In the genomic region with DNA sequence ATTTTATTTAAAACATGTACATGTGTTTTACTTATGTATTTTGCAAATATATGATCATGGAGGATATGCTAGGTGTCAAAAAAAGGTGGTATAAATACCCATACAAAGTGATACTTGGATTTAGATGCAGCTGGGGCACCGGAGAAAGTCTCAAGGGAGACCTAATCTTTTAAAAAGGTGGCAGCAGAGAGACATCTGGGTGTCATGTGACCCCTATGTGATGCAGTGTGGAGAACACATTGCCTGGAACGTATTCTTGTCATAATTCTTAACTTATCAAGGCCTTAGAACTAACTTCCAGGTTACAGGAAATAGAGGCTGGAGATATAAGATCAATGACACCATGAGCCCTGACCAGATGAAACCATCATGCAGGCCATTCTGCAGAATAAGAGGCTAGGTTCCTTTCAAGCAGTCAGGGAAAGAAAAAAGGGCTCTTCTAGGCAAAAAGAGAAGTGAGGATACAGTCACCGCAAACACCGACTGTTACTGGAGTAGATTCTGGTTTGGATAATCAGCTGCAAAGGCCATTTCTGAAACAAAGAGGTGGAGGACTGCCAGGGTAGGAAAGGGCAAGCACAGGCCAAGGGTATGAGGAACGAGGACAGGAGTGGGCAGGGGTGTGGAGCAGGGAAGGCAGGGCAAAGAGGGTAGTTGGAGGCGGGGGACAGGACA, we compare ENCODE assay signal across 24 cellular contexts.
DNase-seq lines count a peak whose midpoint lies in the region; ATAC-seq and TF ChIP-seq lines count a peak whose summit lies in the region.
"Had no signal": no experiment of that assay in that cellular context is flagged by ENCODE, and none has a peak within 500 bp of the region (broad histone marks: within the 10 kb centered on the region; RNA-seq: fewer than 3 reads in every experiment).

No MANE protein-coding gene starts in this region.

- H3K4me3 ChIP-seq in uterus (no peak overlapping the region), vagina (no peak overlapping the region)
- H3K4me3 ChIP-seq: A549, body of pancreas, lung had no signal

- peak overlapping the region; percentile 62 for H3K27ac Mint-ChIP-seq in activated T-cell treated with anti-CD3 and anti-CD28 coated beads, Interleukin-2, amount 50 U/mL, for 24 hours
- H3K27ac Mint-ChIP-seq in activated T-helper 17 cell treated with anti-CD3 and anti-CD28 coated beads, Interleukin-2, amount 50 U/mL, for 72 hours, result peak overlapping the region; percentile 85
- H3K27ac Mint-ChIP-seq in naive thymus-derived CD8-positive, alpha-beta T cell, result peak overlapping the region in 7 of 10 donors; percentile 32 to 90 (median 56)

- H3K36me3 ChIP-seq in uterus (no peaks in the 10 kb centered on the region), vagina (no peaks in the 10 kb centered on the region)

- H3K36me3 Mint-ChIP-seq in activated T-cell treated with anti-CD3 and anti-CD28 coated beads, Interleukin-2, amount 50 U/mL, for 24 hours (ENCODE audit: low read depth), result peaks cover 97% of the 10 kb centered on the region
- peaks cover 52% of the 10 kb centered on the region for H3K36me3 Mint-ChIP-seq in activated T-cell treated with anti-CD3 and anti-CD28 coated beads, Interleukin-2, amount 50 U/mL, for 4 hours (ENCODE audit: insufficient read depth)
- H3K36me3 Mint-ChIP-seq in activated T-helper 17 cell treated with anti-CD3 and anti-CD28 coated beads, Interleukin-2, amount 50 U/mL, for 72 hours (ENCODE audit: low read depth), result peaks cover 99% of the 10 kb centered on the region
- peaks cover 0 to 77% (median 34%) of the 10 kb centered on the region in 3 donors for H3K36me3 Mint-ChIP-seq in naive thymus-derived CD8-positive, alpha-beta T cell

- H3K4me3 Mint-ChIP-seq in activated T-cell treated with anti-CD3 and anti-CD28 coated beads, Interleukin-2, amount 50 U/mL, for 24 hours, result no peak overlapping the region
- no peak overlapping the region for H3K4me3 Mint-ChIP-seq in activated T-cell treated with anti-CD3 and anti-CD28 coated beads, Interleukin-2, amount 50 U/mL, for 4 hours
- H3K4me3 Mint-ChIP-seq in activated T-helper 17 cell treated with anti-CD3 and anti-CD28 coated beads, Interleukin-2, amount 50 U/mL, for 72 hours, result no peak overlapping the region
- H3K4me3 Mint-ChIP-seq in naive thymus-derived CD8-positive, alpha-beta T cell, result peak overlapping the region in 2 of 10 donors; percentile 20 to 41

- no peak overlapping the region for H3K27ac ChIP-seq in uterus
- no peak overlapping the region for H3K27ac ChIP-seq in vagina
- H3K27ac ChIP-seq: A549, body of pancreas, HL-60 had no signal

- no peaks in the 10 kb centered on the region for H3K9me3 Mint-ChIP-seq in activated T-cell treated with anti-CD3 and anti-CD28 coated beads, Interleukin-2, amount 50 U/mL, for 24 hours
- no peaks in the 10 kb centered on the region for H3K9me3 Mint-ChIP-seq in activated T-cell treated with anti-CD3 and anti-CD28 coated beads, Interleukin-2, amount 50 U/mL, for 4 hours
- H3K9me3 Mint-ChIP-seq in activated T-helper 17 cell treated with anti-CD3 and anti-CD28 coated beads, Interleukin-2, amount 50 U/mL, for 72 hours, result no peaks in the 10 kb centered on the region
- peaks cover 0 to 1% (median 0%) of the 10 kb centered on the region in 9 donors for H3K9me3 Mint-ChIP-seq in naive thymus-derived CD8-positive, alpha-beta T cell

- POLR2A ChIA-PET in naive thymus-derived CD8-positive, alpha-beta T cell (lab: Charles Lee), result no interaction called here

- H3K27me3 Mint-ChIP-seq in activated T-cell treated with anti-CD3 and anti-CD28 coated beads, Interleukin-2, amount 50 U/mL, for 24 hours, result no peaks in the 10 kb centered on the region
- no peaks in the 10 kb centered on the region for H3K27me3 Mint-ChIP-seq in activated T-cell treated with anti-CD3 and anti-CD28 coated beads, Interleukin-2, amount 50 U/mL, for 4 hours (ENCODE audit: low read depth)
- no peaks in the 10 kb centered on the region for H3K27me3 Mint-ChIP-seq in activated T-helper 17 cell treated with anti-CD3 and anti-CD28 coated beads, Interleukin-2, amount 50 U/mL, for 72 hours
- no peaks in the 10 kb centered on the region for H3K27me3 Mint-ChIP-seq in naive thymus-derived CD8-positive, alpha-beta T cell

- TF ChIP-seq POLR2A in uterus (IDR thresholded peaks at IDR 0.05) (no peak), vagina (IDR thresholded peaks at IDR 0.05) (no peak)

- peaks cover 51% of the 10 kb centered on the region for H3K4me1 Mint-ChIP-seq in activated T-cell treated with anti-CD3 and anti-CD28 coated beads, Interleukin-2, amount 50 U/mL, for 24 hours (ENCODE audit: low read depth)
- peaks cover 26% of the 10 kb centered on the region for H3K4me1 Mint-ChIP-seq in activated T-cell treated with anti-CD3 and anti-CD28 coated beads, Interleukin-2, amount 50 U/mL, for 4 hours (ENCODE audit: low read depth)
- peaks cover 35% of the 10 kb centered on the region for H3K4me1 Mint-ChIP-seq in activated T-helper 17 cell treated with anti-CD3 and anti-CD28 coated beads, Interleukin-2, amount 50 U/mL, for 72 hours
- H3K4me1 Mint-ChIP-seq in naive thymus-derived CD8-positive, alpha-beta T cell, result peaks cover 28 to 65% (median 51%) of the 10 kb centered on the region in 4 donors

- no peak for TF ChIP-seq CTCF in uterus (IDR thresholded peaks at IDR 0.05)
- TF ChIP-seq CTCF in vagina (IDR thresholded peaks at IDR 0.05), result no peak

- intact Hi-C loops in uterus (cut with DNase I; ENCODE audit: low total_unique reads) (no loop called here), vagina (cut with DNase I) (no loop called here)

- no peak for ATAC-seq in activated T-cell treated with anti-CD3 and anti-CD28 coated beads, Interleukin-2, amount 50 U/mL, for 4 hours
- ATAC-seq in HG02798 (IDR thresholded peaks at IDR 0.05; ENCODE audit: poor library complexity, unreplicated experiment) (peak; percentile 42), esophagus mucosa (no peak)
- ATAC-seq in activated T-helper 17 cell treated with anti-CD3 and anti-CD28 coated beads, Interleukin-2, amount 50 U/mL, for 72 hours (replicated peaks), result no peak
- peak in 1 of 2 donors; percentile 39 for ATAC-seq in naive thymus-derived CD8-positive, alpha-beta T cell
- ATAC-seq: A549, body of pancreas, HCT116 had no signal

- H3K9me3 ChIP-seq in uterus, result no peaks in the 10 kb centered on the region
- H3K9me3 ChIP-seq in vagina, result no peaks in the 10 kb centered on the region
- H3K9me3 ChIP-seq: A549, body of pancreas had no signal

- no peak for DNase-seq in activated T-cell treated with anti-CD3 and anti-CD28 coated beads, Interleukin-2, amount 50 U/mL, for 24 hours
- DNase-seq in activated T-cell treated with anti-CD3 and anti-CD28 coated beads, Interleukin-2, amount 50 U/mL, for 4 hours, result no peak
- DNase-seq in naive thymus-derived CD8-positive, alpha-beta T cell, result no peak
- no peak for DNase-seq in uterus
- no peak for DNase-seq in vagina (ENCODE audit: extremely low spot score in 2 of 2)
- DNase-seq: activated CD4-positive, alpha-beta T cell treated with anti-CD3 and anti-CD28 coated beads for 4 hours; activated CD8-positive, alpha-beta memory T cell treated with anti-CD3 and anti-CD28 coated beads, Interleukin-2, amount 50 U/mL, for 4 hours; activated naive CD4-positive, alpha-beta T cell treated with anti-CD3 and anti-CD28 coated beads, Interleukin-2, amount 50 U/mL, for 16 hours; body of pancreas; C1 segment of cervical spinal cord; DMS153; hippocampal formation; IMR-90; MM.1S; NCI-H1930; stimulated activated CD4-positive, alpha-beta T cell treated with anti-CD3 and anti-CD28 coated beads, Interleukin-2, amount 100 ng/mL, for 48 hours; SW 1271 had no signal

- H3K4me1 ChIP-seq in uterus (peaks cover 0 to 12% of the 10 kb centered on the region in 2 donors), vagina (peaks cover 16% of the 10 kb centered on the region)
- H3K4me1 ChIP-seq: A549, body of pancreas had no signal

- H3K27me3 ChIP-seq in uterus (no peaks in the 10 kb centered on the region), vagina (no peaks in the 10 kb centered on the region)
- H3K27me3 ChIP-seq: body of pancreas had no signal
